25 cellular contexts compared by ENCODE assay signal in genomic region chr6:55675936-55676335, GRCh38.
DNase-seq lines count a peak whose midpoint lies in the region; ATAC-seq and TF ChIP-seq lines count a peak whose summit lies in the region.
"Had no signal": no experiment of that assay in that cellular context is flagged by ENCODE, and none has a peak within 500 bp of the region (broad histone marks: within the 10 kb centered on the region; RNA-seq: fewer than 3 reads in every experiment).

No MANE protein-coding gene starts in this region.

- no TSS peak for BruUV-seq in IMR-90 (replicated peaks; lab: Mats Ljungman, UMichigan)

- no peak overlapping the region for H2AK9ac ChIP-seq in IMR-90 (replicated peaks; ENCODE audit: low read depth, low read length, poor library complexity)

- no peak overlapping the region for H4K91ac ChIP-seq in IMR-90 (ENCODE audit: insufficient read depth, low read depth, low read length)

- H3K4me3 ChIP-seq in IMR-90 (ENCODE audit: insufficient read depth, low read depth, low read length) (no peak overlapping the region), endocrine pancreas (ENCODE audit: control insufficient read depth, insufficient read depth, low read length) (peak overlapping the region; percentile 90), fibroblast of villous mesenchyme (ENCODE audit: low read depth, low read length) (no peak overlapping the region)
- H3K4me3 ChIP-seq: BLaER1, GM12878 had no signal

- POLR2A ChIA-PET in IMR-90 (lab: Charles Lee; ENCODE audit: unreplicated experiment): no interaction called here

- H4K5ac ChIP-seq in IMR-90 (ENCODE audit: low read depth, low read length): no peak overlapping the region; the same call in 1 of the 2 replicates

- no peak overlapping the region for H3K56ac ChIP-seq in IMR-90 (ENCODE audit: extremely low read depth, insufficient read depth, low read length)

- dilution Hi-C loops in IMR-90 (cut with HindIII; ENCODE audit: low sequenced_read_pairs, unreplicated experiment): no loop called here

- in situ Hi-C loops in IMR-90 (cut with MboI; ENCODE audit: low sequenced_read_pairs): no loop called here

- H3K9ac ChIP-seq in IMR-90 (ENCODE audit: low read depth, low read length) (no peak overlapping the region), endocrine pancreas (ENCODE audit: control insufficient read depth, insufficient read depth, low read length) (no peak overlapping the region)
- H3K9ac ChIP-seq: BLaER1 had no signal

- no peaks in the 10 kb centered on the region for H3K9me1 ChIP-seq in IMR-90 (ENCODE audit: insufficient read depth, low read length)

- H3K36me3 ChIP-seq in IMR-90 (ENCODE audit: control insufficient read depth, insufficient read depth, low read length) (no peaks in the 10 kb centered on the region), endocrine pancreas (ENCODE audit: control insufficient read depth, insufficient read depth, low read length) (no peaks in the 10 kb centered on the region)
- H3K36me3 ChIP-seq: BE2C, BLaER1 had no signal

- ATAC-seq in IMR-90 (ENCODE audit: low read depth) (peak; percentile 56), HG03108 (IDR thresholded peaks at IDR 0.05; ENCODE audit: unreplicated experiment) (no peak), HG02623 (IDR thresholded peaks at IDR 0.05; ENCODE audit: unreplicated experiment) (no peak)
- ATAC-seq: CD8-positive, alpha-beta T cell; GM12878 had no signal

- TF ChIP-seq CTCF in IMR-90 (conservative IDR thresholded peaks at IDR 0.05; ENCODE audit: low read depth, low read length): no peak
- TF ChIP-seq CTCF in fibroblast of villous mesenchyme (IDR thresholded peaks at IDR 0.05; ENCODE audit: insufficient read depth, low read depth, low read length): no peak

- H3K23ac ChIP-seq in IMR-90 (ENCODE audit: low read depth, low read length): no peak overlapping the region

- peak; percentile 23 for DNase-seq in IMR-90
- DNase-seq in fibroblast of gingiva (ENCODE audit: low read depth): peak; percentile 42
- peak; percentile 52 for DNase-seq in fibroblast of villous mesenchyme (ENCODE audit: low read depth)
- no peak for DNase-seq in DMS 273 (lab: John Stamatoyannopoulos, UW; ENCODE audit: unreplicated experiment)
- no peak for DNase-seq in NCI-H446 treated with DMSO at 0.1 percent for 48 hours (lab: John Stamatoyannopoulos, UW)
- DNase-seq: 8988T; ACHN; BE2C; C1 segment of cervical spinal cord; Caco-2; Calu3; CD4-positive, CD25-positive, alpha-beta regulatory T cell; CD8-positive, alpha-beta T cell; DMS 273 treated with DMSO at 0.1 percent for 48 hours; DMS153; DMS53; DMS79; DND-41; EL; GDM1 had no signal

- no peak overlapping the region for H2AK5ac ChIP-seq in IMR-90 (ENCODE audit: low read depth, low read length)

- intact Hi-C loops in IMR-90 (cut with micrococcal nuclease): no loop called here

- H3K27me3 ChIP-seq in IMR-90 (ENCODE audit: control insufficient read depth, insufficient read depth, low read length): no peaks in the 10 kb centered on the region
- no peaks in the 10 kb centered on the region for H3K27me3 ChIP-seq in endocrine pancreas (ENCODE audit: control insufficient read depth, insufficient read depth, low read length)
- H3K27me3 ChIP-seq: BE2C, BLaER1 had no signal

- no peak overlapping the region for H2BK20ac ChIP-seq in IMR-90 (ENCODE audit: low read depth, low read length)

- peak overlapping the region; percentile 99; the same call in 1 of the 2 replicates for H3K27ac ChIP-seq in IMR-90 (ENCODE audit: insufficient read depth, low read length)
- H3K27ac ChIP-seq: BLaER1 had no signal

- no peak overlapping the region for H3K4me2 ChIP-seq in IMR-90 (ENCODE audit: low read depth, low read length)
- H3K4me2 ChIP-seq: BLaER1 had no signal

- H2BK120ac ChIP-seq in IMR-90 (ENCODE audit: low read depth, low read length): no peak overlapping the region

- no peak overlapping the region for H3K4ac ChIP-seq in IMR-90 (ENCODE audit: low read depth, low read length)

- no peak for TF ChIP-seq RAD21 in IMR-90 (IDR thresholded peaks at IDR 0.05; ENCODE audit: low read length)

- no peaks in the 10 kb centered on the region for H4K20me1 ChIP-seq in IMR-90 (ENCODE audit: insufficient read depth, low read length)
- H4K20me1 ChIP-seq: BLaER1 had no signal

- no peaks in the 10 kb centered on the region for H3K79me1 ChIP-seq in IMR-90 (ENCODE audit: low read depth in 1 of 2, low read length in 2 of 2)

- no peak for TF ChIP-seq POLR2A in IMR-90 (IDR thresholded peaks at IDR 0.05; ENCODE audit: low read depth, low read length)

- CTCF ChIA-PET in IMR-90 (lab: Yijun Ruan, JAX): no interaction called here

- no peak overlapping the region for H4K8ac ChIP-seq in IMR-90 (ENCODE audit: low read depth in 2 of 2, low read length in 2 of 2)

- no peak overlapping the region for H2BK15ac ChIP-seq in IMR-90 (ENCODE audit: low read depth, low read length)

- no peak overlapping the region for H3K14ac ChIP-seq in IMR-90 (replicated peaks; ENCODE audit: low read depth, low read length)

- H3K4me1 ChIP-seq in IMR-90 (ENCODE audit: control insufficient read depth, insufficient read depth, low read length) (peaks cover 5% of the 10 kb centered on the region), endocrine pancreas (ENCODE audit: control insufficient read depth, insufficient read depth, low read length) (peaks cover 41% of the 10 kb centered on the region)
- H3K4me1 ChIP-seq: BE2C, Caco-2 had no signal

- no peak overlapping the region for H2AFZ ChIP-seq in IMR-90 (replicated peaks; ENCODE audit: low read length, poor library complexity)

- peak overlapping the region; percentile 97; the same call in 1 of the 2 replicates for H3K18ac ChIP-seq in IMR-90 (ENCODE audit: low read depth, low read length)

- no peak overlapping the region for H2BK5ac ChIP-seq in IMR-90 (ENCODE audit: low read depth, low read length, poor library complexity, severe bottlenecking)

- H3K9me3 ChIP-seq in IMR-90 (ENCODE audit: control insufficient read depth, insufficient read depth, low read length) (no peaks in the 10 kb centered on the region), endocrine pancreas (ENCODE audit: control insufficient read depth, low read length) (no peaks in the 10 kb centered on the region)
- H3K9me3 ChIP-seq: BE2C, BLaER1, Caco-2 had no signal

TF ChIP-seq in IMR-90, 13 proteins besides CTCF, POLR2A, EP300 and RAD21:
- TF ChIP-seq MAFK (IDR thresholded peaks at IDR 0.05; ENCODE audit: low read depth, low read length) (no peak), CEBPB (IDR thresholded peaks at IDR 0.05; ENCODE audit: low read depth, low read length) (no peak), RCOR1 (IDR thresholded peaks at IDR 0.05; ENCODE audit: insufficient replicate concordance, low read length) (no peak), RFX5 (IDR thresholded peaks at IDR 0.05; ENCODE audit: low read depth, low read length) (no peak), FOS (IDR thresholded peaks at IDR 0.05; ENCODE audit: low read depth, low read length) (no peak)

Comparison
In these comparisons a context has a peak if more than half of its experiments do, and no peak if none do; other contexts are left out.
1. DNase-seq: peak in IMR-90 (single experiment), fibroblast of gingiva (single experiment) and fibroblast of villous mesenchyme (single experiment); none in DMS 273 (single experiment) and NCI-H446 treated with DMSO at 0.1 percent for 48 hours (single experiment).